In the genomic region with DNA sequence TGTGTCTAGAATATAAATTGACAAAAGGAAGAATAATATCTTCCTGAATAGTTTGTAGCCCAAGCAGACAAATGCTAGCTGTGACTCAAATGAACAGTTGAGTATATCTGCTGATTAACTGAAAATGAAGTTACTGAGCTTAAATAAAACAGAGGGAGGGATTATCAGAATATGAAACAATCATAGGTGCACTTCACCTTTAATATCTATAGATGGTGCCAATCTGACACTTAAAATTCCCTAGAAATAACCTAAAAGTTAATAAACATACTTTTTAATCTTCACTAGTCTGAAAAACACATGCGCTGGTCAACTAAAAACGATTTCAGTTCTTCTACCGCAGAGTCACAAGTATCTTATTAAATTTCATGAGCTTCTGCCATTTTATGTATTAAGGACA, we compare ENCODE assay signal across 1 cellular context.
TF ChIP-seq lines count a peak whose summit lies in the region.

No MANE protein-coding gene starts in this region.

TF ChIP-seq in HEK293, 187 proteins besides CTCF, POLR2A, EP300 and RAD21 (continued from another document):
- no peak for TF ChIP-seq ZNF501 (tag by site-specific recombination; IDR thresholded peaks at IDR 0.05)
